Comparison of ENCODE assay signal across 24 cellular contexts in the genomic region with DNA sequence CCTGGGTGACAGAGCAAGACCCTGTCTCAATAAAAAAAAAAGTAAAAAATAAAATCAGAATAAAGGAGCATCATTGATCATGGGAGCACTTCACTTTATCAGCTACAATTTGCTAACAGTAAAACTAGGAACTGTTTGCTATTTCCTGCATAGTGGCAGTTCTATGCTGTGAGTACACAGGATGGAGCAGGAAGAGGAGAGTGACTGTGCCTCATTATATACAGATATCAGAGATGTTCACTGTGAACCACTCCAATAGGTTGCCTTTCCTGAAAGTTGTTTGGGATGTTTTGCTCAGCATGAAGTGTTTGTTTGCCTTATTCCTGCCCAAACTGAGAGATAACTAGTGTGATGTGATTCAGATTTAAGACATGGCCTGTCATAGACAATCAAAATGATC.
"Had no signal": no experiment of that assay in that cellular context is flagged by ENCODE, and none has a peak within 500 bp of the region (broad histone marks: within the 10 kb centered on the region; RNA-seq: fewer than 3 reads in every experiment).

No MANE protein-coding gene starts in this region.

- H3K4me3 Mint-ChIP-seq: activated CD4-positive, alpha-beta memory T cell treated with anti-CD3 and anti-CD28 coated beads for 36 hours; activated CD4-positive, alpha-beta T cell treated with anti-CD3 and anti-CD28 coated beads, Interleukin-2, amount 10 ng/mL, durations not matched to agents 7 days and 5 days; activated T-cell treated with anti-CD3 and anti-CD28 coated beads, Interleukin-2, amount 50 U/mL, for 24 hours; activated T-helper 17 cell treated with anti-CD3 and anti-CD28 coated beads, Interleukin-2, amount 50 U/mL, for 72 hours; brain; central memory CD8-positive, alpha-beta T cell had no signal

- H3K27ac Mint-ChIP-seq: activated CD4-positive, alpha-beta memory T cell treated with anti-CD3 and anti-CD28 coated beads for 36 hours; activated CD4-positive, alpha-beta T cell treated with anti-CD3 and anti-CD28 coated beads, Interleukin-2, amount 10 ng/mL, durations not matched to agents 7 days and 5 days; activated T-cell treated with anti-CD3 and anti-CD28 coated beads, Interleukin-2, amount 50 U/mL, for 24 hours; activated T-helper 17 cell treated with anti-CD3 and anti-CD28 coated beads, Interleukin-2, amount 50 U/mL, for 72 hours; brain had no signal

- H3K9me3 ChIP-seq: Peyer's patch, SJCRH30, SK-N-SH had no signal

- H3K9me3 Mint-ChIP-seq: activated CD4-positive, alpha-beta memory T cell treated with anti-CD3 and anti-CD28 coated beads for 36 hours; activated CD4-positive, alpha-beta T cell treated with anti-CD3 and anti-CD28 coated beads, Interleukin-2, amount 10 ng/mL, durations not matched to agents 7 days and 5 days; activated T-cell treated with anti-CD3 and anti-CD28 coated beads, Interleukin-2, amount 50 U/mL, for 24 hours; activated T-helper 17 cell treated with anti-CD3 and anti-CD28 coated beads, Interleukin-2, amount 50 U/mL, for 72 hours; brain; central memory CD8-positive, alpha-beta T cell had no signal

- ATAC-seq: activated T-helper 17 cell treated with anti-CD3 and anti-CD28 coated beads, Interleukin-2, amount 50 U/mL, for 72 hours had no signal

- H3K27ac ChIP-seq: Peyer's patch, RWPE1, SJCRH30, VCaP had no signal

- H3K27me3 Mint-ChIP-seq: activated CD4-positive, alpha-beta memory T cell treated with anti-CD3 and anti-CD28 coated beads for 36 hours; activated CD4-positive, alpha-beta T cell treated with anti-CD3 and anti-CD28 coated beads, Interleukin-2, amount 10 ng/mL, durations not matched to agents 7 days and 5 days; activated T-cell treated with anti-CD3 and anti-CD28 coated beads, Interleukin-2, amount 50 U/mL, for 24 hours; activated T-helper 17 cell treated with anti-CD3 and anti-CD28 coated beads, Interleukin-2, amount 50 U/mL, for 72 hours; brain; central memory CD8-positive, alpha-beta T cell had no signal

- DNase-seq: activated CD4-positive, alpha-beta memory T cell treated with anti-CD3 and anti-CD28 coated beads for 36 hours; activated CD4-positive, alpha-beta T cell treated with anti-CD3 and anti-CD28 coated beads, Interleukin-2, amount 10 ng/mL, durations not matched to agents 7 days and 5 days; activated CD4-positive, CD25-positive, alpha-beta regulatory T cell; activated gamma-delta T cell treated with Interleukin-2 at 50 U/mL for 16 hours; activated naive CD4-positive, alpha-beta T cell treated with anti-CD3 and anti-CD28 coated beads, Interleukin-2, amount 50 U/mL, for 16 hours; activated T-cell treated with anti-CD3 and anti-CD28 coated beads, Interleukin-2, amount 50 U/mL, for 24 hours; amygdala; Kasumi-1; NCI-H1048; NCI-H146; NCI-H187 treated with DMSO at 0.1 percent for 48 hours; NCI-H2081 treated with DMSO at 0.1 percent for 48 hours; NCI-H446; NCI-H524; Peyer's patch; Right ventricle myocardium superior; SJCRH30; SK-N-SH; T-helper 1 cell had no signal
